In the genomic region with DNA sequence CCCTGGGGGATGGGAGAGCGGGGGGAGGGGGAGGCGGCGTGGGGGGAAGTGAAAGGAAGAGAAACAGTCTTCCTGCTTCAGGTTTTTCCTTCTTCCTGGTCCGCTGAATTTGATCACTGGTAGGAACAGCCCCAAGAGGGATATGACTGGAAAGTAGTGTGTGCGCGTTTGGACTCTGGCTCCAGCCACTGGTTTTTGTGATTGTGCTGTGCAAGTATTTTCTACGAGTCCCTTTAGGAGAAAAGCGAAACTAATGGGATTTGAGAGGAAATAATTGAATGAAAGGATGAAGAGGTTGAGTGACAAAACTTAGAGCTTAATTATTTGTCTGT, we compare ENCODE assay signal across 8 cellular contexts. TPM values are rescaled to one million over a fixed set of nuclear protein-coding genes. Genes with fewer than 3 reads are reported as not detected.
DNase-seq lines count a peak whose midpoint lies in the region; ATAC-seq and TF ChIP-seq lines count a peak whose summit lies in the region.

No MANE protein-coding gene starts in this region.

- intact Hi-C loops in posterior vena cava (cut with DNase I) = no loop called here

- no peak for TF ChIP-seq CTCF in glutamatergic neuron (IDR thresholded peaks at IDR 0.05; ENCODE audit: partially characterized antibody, unreplicated experiment)

- ATAC-seq in SK-N-SH treated with all-trans-retinoic acid at 6 μM for 48 hours = peak; percentile 52
- no peak for ATAC-seq in HG03039 (IDR thresholded peaks at IDR 0.05; ENCODE audit: unreplicated experiment)
- no peak for ATAC-seq in GM21825 (IDR thresholded peaks at IDR 0.05; ENCODE audit: unreplicated experiment)
- ATAC-seq in GM19351 (IDR thresholded peaks at IDR 0.05; ENCODE audit: unreplicated experiment) = no peak
- no peak for ATAC-seq in HG02981 (IDR thresholded peaks at IDR 0.05; ENCODE audit: unreplicated experiment)

- H3K36me3 Mint-ChIP-seq in glutamatergic neuron (ENCODE audit: unreplicated experiment) = no peaks in the 10 kb centered on the region

- peaks cover 4% of the 10 kb centered on the region for H3K27me3 Mint-ChIP-seq in glutamatergic neuron (ENCODE audit: unreplicated experiment)

- no peaks in the 10 kb centered on the region for H3K9me3 Mint-ChIP-seq in glutamatergic neuron (ENCODE audit: unreplicated experiment)

- peaks cover 2% of the 10 kb centered on the region for H3K4me1 Mint-ChIP-seq in glutamatergic neuron (ENCODE audit: low read depth, unreplicated experiment)

- H3K27ac Mint-ChIP-seq in glutamatergic neuron (ENCODE audit: unreplicated experiment) = no peak overlapping the region

- H3K4me3 Mint-ChIP-seq in glutamatergic neuron (ENCODE audit: unreplicated experiment) = peak overlapping the region; percentile 87

- peak; percentile 15 for DNase-seq in Daoy (ENCODE audit: low read depth)
- DNase-seq in glutamatergic neuron = no peak
- DNase-seq in posterior vena cava (ENCODE audit: low spot score) = peak; percentile 70

TF ChIP-seq in SK-N-SH treated with all-trans-retinoic acid at 6 μM for 48 hours, 23 proteins besides CTCF, POLR2A, EP300 and RAD21:
- TF ChIP-seq ZNF565 (CRISPR knock-in tag; conservative IDR thresholded peaks at IDR 0.05; ENCODE audit: low read depth) (no peak), PPARA (CRISPR knock-in tag; IDR thresholded peaks at IDR 0.05; ENCODE audit: borderline replicate concordance) (no peak), TCF4 (CRISPR knock-in tag; IDR thresholded peaks at IDR 0.05; ENCODE audit: borderline replicate concordance) (no peak), BACH2 (CRISPR knock-in tag; IDR thresholded peaks at IDR 0.05; ENCODE audit: borderline replicate concordance) (no peak), RARB (CRISPR knock-in tag; IDR thresholded peaks at IDR 0.05) (no peak), TOX (CRISPR knock-in tag; IDR thresholded peaks at IDR 0.05; ENCODE audit: borderline replicate concordance) (no peak), SNAI2 (CRISPR knock-in tag; IDR thresholded peaks at IDR 0.05) (no peak), GLIS3 (CRISPR knock-in tag; IDR thresholded peaks at IDR 0.05) (no peak), ISL1 (CRISPR knock-in tag; IDR thresholded peaks at IDR 0.05) (no peak), ESRRG (CRISPR knock-in tag; IDR thresholded peaks at IDR 0.05) (no peak), OSR1 (CRISPR knock-in tag; IDR thresholded peaks at IDR 0.05) (no peak), ZNF70 (CRISPR knock-in tag; IDR thresholded peaks at IDR 0.05) (no peak), ZFP3 (CRISPR knock-in tag; IDR thresholded peaks at IDR 0.05) (no peak)
- TF ChIP-seq, protein P1, sequence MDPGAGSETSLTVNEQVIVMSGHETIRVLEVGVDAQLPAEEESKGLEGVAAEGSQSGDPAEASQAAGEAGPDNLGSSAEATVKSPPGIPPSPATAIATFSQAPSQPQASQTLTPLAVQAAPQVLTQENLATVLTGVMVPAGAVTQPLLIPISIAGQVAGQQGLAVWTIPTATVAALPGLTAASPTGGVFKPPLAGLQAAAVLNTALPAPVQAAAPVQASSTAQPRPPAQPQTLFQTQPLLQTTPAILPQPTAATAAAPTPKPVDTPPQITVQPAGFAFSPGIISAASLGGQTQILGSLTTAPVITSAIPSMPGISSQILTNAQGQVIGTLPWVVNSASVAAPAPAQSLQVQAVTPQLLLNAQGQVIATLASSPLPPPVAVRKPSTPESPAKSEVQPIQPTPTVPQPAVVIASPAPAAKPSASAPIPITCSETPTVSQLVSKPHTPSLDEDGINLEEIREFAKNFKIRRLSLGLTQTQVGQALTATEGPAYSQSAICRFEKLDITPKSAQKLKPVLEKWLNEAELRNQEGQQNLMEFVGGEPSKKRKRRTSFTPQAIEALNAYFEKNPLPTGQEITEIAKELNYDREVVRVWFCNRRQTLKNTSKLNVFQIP (CRISPR knock-in tag; IDR thresholded peaks at IDR 0.05; ENCODE audit: borderline replicate concordance, low read depth) = no peak
- TF ChIP-seq, protein P2, sequence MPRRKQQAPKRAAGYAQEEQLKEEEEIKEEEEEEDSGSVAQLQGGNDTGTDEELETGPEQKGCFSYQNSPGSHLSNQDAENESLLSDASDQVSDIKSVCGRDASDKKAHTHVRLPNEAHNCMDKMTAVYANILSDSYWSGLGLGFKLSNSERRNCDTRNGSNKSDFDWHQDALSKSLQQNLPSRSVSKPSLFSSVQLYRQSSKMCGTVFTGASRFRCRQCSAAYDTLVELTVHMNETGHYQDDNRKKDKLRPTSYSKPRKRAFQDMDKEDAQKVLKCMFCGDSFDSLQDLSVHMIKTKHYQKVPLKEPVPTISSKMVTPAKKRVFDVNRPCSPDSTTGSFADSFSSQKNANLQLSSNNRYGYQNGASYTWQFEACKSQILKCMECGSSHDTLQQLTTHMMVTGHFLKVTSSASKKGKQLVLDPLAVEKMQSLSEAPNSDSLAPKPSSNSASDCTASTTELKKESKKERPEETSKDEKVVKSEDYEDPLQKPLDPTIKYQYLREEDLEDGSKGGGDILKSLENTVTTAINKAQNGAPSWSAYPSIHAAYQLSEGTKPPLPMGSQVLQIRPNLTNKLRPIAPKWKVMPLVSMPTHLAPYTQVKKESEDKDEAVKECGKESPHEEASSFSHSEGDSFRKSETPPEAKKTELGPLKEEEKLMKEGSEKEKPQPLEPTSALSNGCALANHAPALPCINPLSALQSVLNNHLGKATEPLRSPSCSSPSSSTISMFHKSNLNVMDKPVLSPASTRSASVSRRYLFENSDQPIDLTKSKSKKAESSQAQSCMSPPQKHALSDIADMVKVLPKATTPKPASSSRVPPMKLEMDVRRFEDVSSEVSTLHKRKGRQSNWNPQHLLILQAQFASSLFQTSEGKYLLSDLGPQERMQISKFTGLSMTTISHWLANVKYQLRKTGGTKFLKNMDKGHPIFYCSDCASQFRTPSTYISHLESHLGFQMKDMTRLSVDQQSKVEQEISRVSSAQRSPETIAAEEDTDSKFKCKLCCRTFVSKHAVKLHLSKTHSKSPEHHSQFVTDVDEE (CRISPR knock-in tag; IDR thresholded peaks at IDR 0.05) = no peak

RNA-seq across cellular contexts. Expression of gene PRRG1, which starts 0.8 kb away (rescaled TPM):
- total RNA-seq in Daoy (2014; rRNA removed; shearing (Covaris generic)) = 2.7 and 4.3 TPM in 2 replicates
- total RNA-seq in glutamatergic neuron (ENCODE audit: unreplicated experiment) (4.4 TPM), posterior vena cava (10 to 100 TPM in 1 of 2 donors, 1 to 10 TPM in 1; 9.3 to 10.8 TPM)
